15 cellular contexts compared by ENCODE assay signal in the genomic region with DNA sequence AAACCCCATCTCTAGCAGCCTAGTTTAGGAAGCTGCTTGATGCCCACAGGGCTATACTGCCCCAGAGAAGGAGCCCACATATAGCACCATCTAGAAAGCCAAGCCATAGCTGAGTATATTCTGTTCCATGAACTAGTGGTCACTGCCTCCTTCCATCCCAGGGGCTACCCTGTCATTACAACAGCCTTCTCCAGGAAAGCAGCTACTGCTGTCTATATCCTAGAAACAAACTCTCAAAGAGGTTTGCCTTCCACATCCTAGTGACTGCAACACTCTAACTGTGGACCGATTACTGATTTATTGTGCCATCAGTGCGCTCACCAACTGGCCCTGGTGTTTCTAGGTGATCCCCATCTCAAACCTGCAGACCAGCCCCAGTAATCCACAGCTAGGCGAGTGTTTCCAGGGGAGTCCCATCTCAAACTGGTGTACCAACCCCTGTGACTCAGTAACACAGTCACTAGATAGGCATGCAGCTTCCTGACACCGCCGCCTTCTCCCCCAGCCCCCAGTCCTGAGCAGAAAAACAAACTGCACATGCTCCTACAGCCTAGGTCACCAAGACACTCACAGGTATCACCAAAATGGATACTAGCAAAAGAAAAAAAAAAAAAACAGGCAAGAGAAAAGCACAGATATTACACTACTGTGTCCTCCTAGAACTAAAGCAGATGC. TPM values are rescaled to one million over a fixed set of nuclear protein-coding genes. Genes with fewer than 3 reads are reported as not detected.
DNase-seq lines count a peak whose midpoint lies in the region; ATAC-seq and TF ChIP-seq lines count a peak whose summit lies in the region.
"Had no signal": no experiment of that assay in that cellular context is flagged by ENCODE, and none has a peak within 500 bp of the region (broad histone marks: within the 10 kb centered on the region; RNA-seq: fewer than 3 reads in every experiment).

No MANE protein-coding gene starts in this region.

- POLR2A ChIA-PET in AG04450 (lab: Yijun Ruan, JAX), result interaction anchor here (0.7 kb wide), 2 partner anchors 17 to 64 kb away, joined by 4 to 5 read pairs; no protein-coding TSS in a partner anchor

- no peaks in the 10 kb centered on the region for H3K27me3 ChIP-seq in AG04450 (ENCODE audit: control insufficient read depth, insufficient read depth, low read length)
- H3K27me3 ChIP-seq: heart left ventricle, neutrophil had no signal

- peak; percentile 29 for DNase-seq in AG04450 (ENCODE audit: low read depth, low spot score)
- DNase-seq in HPDE6-E6E7 (ENCODE audit: extremely low spot score), result peak; percentile 75
- DNase-seq in amniotic stem cell (lab: John Stamatoyannopoulos, UW), result peak; percentile 66
- DNase-seq in iris pigment epithelial cell (ENCODE audit: low read depth), result peak; percentile 90
- DNase-seq in NCI-H1436 treated with DMSO at 0.1 percent for 48 hours (lab: John Stamatoyannopoulos, UW), result no peak
- DNase-seq in medulla oblongata (ENCODE audit: extremely low spot score), result no peak
- DNase-seq in NCI-H2227 (lab: John Stamatoyannopoulos, UW; ENCODE audit: unreplicated experiment), result no peak
- DNase-seq: activated CD4-positive, CD25-positive, alpha-beta regulatory T cell treated with anti-CD3 and anti-CD28 coated beads, Interleukin-2, amount 50 U/mL, for 72 hours; amygdala; COR-L47; heart left ventricle; NK-92 treated with Interleukin-12 subunit alpha and Interleukin-12 subunit beta, amount 100 ng/mL, for 24 hours had no signal

- no peak for TF ChIP-seq CTCF in AG04450 (IDR thresholded peaks at IDR 0.05; ENCODE audit: low read depth, low read length)

- H3K4me3 ChIP-seq in AG04450 (ENCODE audit: low read depth, low read length), result no peak overlapping the region
- H3K4me3 ChIP-seq: heart left ventricle had no signal

- no peaks in the 10 kb centered on the region; the same call in 1 of the 2 replicates for H3K9me3 ChIP-seq in AG04450 (ENCODE audit: control insufficient read depth, insufficient read depth, low read length)
- H3K9me3 ChIP-seq: neutrophil had no signal

- no peak for ATAC-seq in GM19452 (IDR thresholded peaks at IDR 0.05; ENCODE audit: unreplicated experiment)

- no peak overlapping the region for H3K27ac ChIP-seq in AG04450 (ENCODE audit: low read depth, low read length)
- H3K27ac ChIP-seq: heart left ventricle, KMS-11, neutrophil had no signal

- CTCF ChIA-PET in AG04450 (lab: Charles Lee), result no interaction called here

RNA-seq across cellular contexts. Expression of a gene that starts 14.8 kb away (rescaled TPM):
- 117 and 140 TPM in 2 replicates for polyA plus RNA-seq in AG04450 (2011; rRNA removed)
- polyA minus RNA-seq in AG04450 (2011; rRNA and poly(A)+ RNA removed), result 103 and 121 TPM in 2 replicates

Comparison
In these comparisons a context has a peak if more than half of its experiments do, and no peak if none do; other contexts are left out.
1. DNase-seq: peak in AG04450 (single experiment), HPDE6-E6E7 (single experiment), amniotic stem cell (single experiment) and iris pigment epithelial cell (single experiment); none in NCI-H1436 treated with DMSO at 0.1 percent for 48 hours (single experiment), medulla oblongata (single experiment) and NCI-H2227 (single experiment).